Comparison of ENCODE assay signal across 12 cellular contexts in genomic region chr6:133099573-133099972, GRCh38.
DNase-seq lines count a peak whose midpoint lies in the region; ATAC-seq and TF ChIP-seq lines count a peak whose summit lies in the region.
"Had no signal": no experiment of that assay in that cellular context is flagged by ENCODE, and none has a peak within 500 bp of the region (broad histone marks: within the 10 kb centered on the region; RNA-seq: fewer than 3 reads in every experiment).

No MANE protein-coding gene starts in this region.

- H2AFZ ChIP-seq in IMR-90 (replicated peaks; ENCODE audit: low read length, poor library complexity) (no peak overlapping the region), mesenchymal stem cell (ENCODE audit: low read depth, low read length) (no peak overlapping the region), hepatocyte (no peak overlapping the region)

- no peak overlapping the region for H3K4me3 ChIP-seq in BJ (ENCODE audit: low read depth, low read length)
- no peak overlapping the region for H3K4me3 ChIP-seq in IMR-90 (ENCODE audit: insufficient read depth, low read depth, low read length)
- H3K4me3 ChIP-seq in cardiac fibroblast (replicated peaks in 1 of 2; ENCODE audit: low read depth in 2 of 2, low read length in 2 of 2), result no peak overlapping the region
- no peak overlapping the region for H3K4me3 ChIP-seq in mesenchymal stem cell (ENCODE audit: insufficient read depth in 1 of 2, low read depth in 1 of 2, low read length in 2 of 2)
- H3K4me3 ChIP-seq in hepatocyte, result no peak overlapping the region

- H4K20me1 ChIP-seq in IMR-90 (ENCODE audit: insufficient read depth, low read length) (no peaks in the 10 kb centered on the region), hepatocyte (ENCODE audit: insufficient read depth, poor library complexity, severe bottlenecking) (no peaks in the 10 kb centered on the region)

- peak overlapping the region; percentile 29; the same call in 1 of the 2 replicates for H3K23ac ChIP-seq in IMR-90 (ENCODE audit: low read depth, low read length)
- H3K23ac ChIP-seq in mesenchymal stem cell (ENCODE audit: low read length in 2 of 2), result no peak overlapping the region

- H3K27ac ChIP-seq in IMR-90 (ENCODE audit: insufficient read depth, low read length) (peak overlapping the region; percentile 37; the same call in 1 of the 2 replicates), mesenchymal stem cell (ENCODE audit: low read length, poor library complexity, severe bottlenecking) (peak overlapping the region; percentile 54), hepatocyte (no peak overlapping the region)

- no peak overlapping the region for H2AK5ac ChIP-seq in IMR-90 (ENCODE audit: low read depth, low read length)
- no peak overlapping the region for H2AK5ac ChIP-seq in mesenchymal stem cell (ENCODE audit: low read length, severe bottlenecking)

- H3K9me3 ChIP-seq in IMR-90 (ENCODE audit: control insufficient read depth, insufficient read depth, low read length) (no peaks in the 10 kb centered on the region), mesenchymal stem cell (ENCODE audit: control insufficient read depth, low read length) (no peaks in the 10 kb centered on the region), hepatocyte (ENCODE audit: low read depth) (no peaks in the 10 kb centered on the region)

- no peak overlapping the region for H3K14ac ChIP-seq in IMR-90 (replicated peaks; ENCODE audit: low read depth, low read length)
- H3K14ac ChIP-seq in mesenchymal stem cell (ENCODE audit: low read length in 2 of 2), result no peak overlapping the region

- no peak for TF ChIP-seq RAD21 in IMR-90 (IDR thresholded peaks at IDR 0.05; ENCODE audit: low read length)

- no peak overlapping the region for H2AK9ac ChIP-seq in IMR-90 (replicated peaks; ENCODE audit: low read depth, low read length, poor library complexity)

- ATAC-seq in IMR-90 (ENCODE audit: low read depth), result peak; percentile 98
- ATAC-seq: natural killer cell treated with Interleukin-12 subunit alpha and Interleukin-12 subunit beta and Interleukin-15 and Interleukin-18, amount 100 ng/mL, for 72 hours had no signal

- H2BK20ac ChIP-seq in IMR-90 (ENCODE audit: low read depth, low read length), result peak overlapping the region; percentile 87; the same call in 1 of the 2 replicates

- intact Hi-C loops in IMR-90 (cut with micrococcal nuclease), result no loop called here

- H3K56ac ChIP-seq in IMR-90 (ENCODE audit: extremely low read depth, insufficient read depth, low read length), result 0 out of 2 replicates have a peak overlapping the region, but pooled peaks have one; percentile 64

- no peaks in the 10 kb centered on the region for H3K9me2 ChIP-seq in hepatocyte (replicated peaks; ENCODE audit: insufficient read depth)

- no peaks in the 10 kb centered on the region for H3K27me3 ChIP-seq in BJ (ENCODE audit: control insufficient read depth, insufficient read depth, low read length)
- no peaks in the 10 kb centered on the region for H3K27me3 ChIP-seq in IMR-90 (ENCODE audit: control insufficient read depth, insufficient read depth, low read length)
- no peaks in the 10 kb centered on the region for H3K27me3 ChIP-seq in mesenchymal stem cell (ENCODE audit: control insufficient read depth in 1 of 2, insufficient read depth in 1 of 2, low read length in 2 of 2)
- no peaks in the 10 kb centered on the region for H3K27me3 ChIP-seq in hepatocyte

- H4K8ac ChIP-seq in IMR-90 (ENCODE audit: low read depth in 2 of 2, low read length in 2 of 2) (peak overlapping the region; percentile 44 to 81; a peak in 1 of 4 replicates), mesenchymal stem cell (ENCODE audit: low read length) (no peak overlapping the region)

- H3K79me2 ChIP-seq in hepatocyte, result no peaks in the 10 kb centered on the region

- H3K4ac ChIP-seq in IMR-90 (ENCODE audit: low read depth, low read length) (peak overlapping the region; percentile 35; the same call in 1 of the 2 replicates), mesenchymal stem cell (ENCODE audit: low read depth in 1 of 2, low read length in 2 of 2) (no peak overlapping the region)

- H3K36me3 ChIP-seq in BJ (ENCODE audit: control insufficient read depth, insufficient read depth, low read length) (no peaks in the 10 kb centered on the region), IMR-90 (ENCODE audit: control insufficient read depth, insufficient read depth, low read length) (no peaks in the 10 kb centered on the region), mesenchymal stem cell (ENCODE audit: control insufficient read depth in 1 of 2, insufficient read depth in 2 of 2, low read depth in 1 of 2, low read length in 2 of 2) (no peaks in the 10 kb centered on the region), hepatocyte (replicated peaks; ENCODE audit: insufficient read depth, low read depth) (no peaks in the 10 kb centered on the region)

- DNase-seq in BJ (ENCODE audit: low read depth), result peak; percentile 87
- DNase-seq in IMR-90, result peak; percentile 98
- DNase-seq in cardiac fibroblast (ENCODE audit: low read depth in 2 of 2), result peak; percentile 56 to 78
- DNase-seq in mesenchymal stem cell, result peak; percentile 96
- no peak for DNase-seq in hepatocyte (ENCODE audit: low spot score)
- DNase-seq in retina, result no peak
- DNase-seq in ureter (ENCODE audit: low spot score), result no peak
- DNase-seq in NCI-H146 treated with DMSO at 0.1 percent for 48 hours (lab: John Stamatoyannopoulos, UW; ENCODE audit: unreplicated experiment), result no peak
- DNase-seq: head of caudate nucleus; stimulated activated CD4-positive, alpha-beta T cell treated with anti-CD3 and anti-CD28 coated beads, Interleukin-4, amount 100 ng/mL, for 24 hours; substantia nigra had no signal

- no peak overlapping the region; the same call in 1 of the 2 replicates for H4K5ac ChIP-seq in IMR-90 (ENCODE audit: low read depth, low read length)

- H3K9ac ChIP-seq in IMR-90 (ENCODE audit: low read depth, low read length), result no peak overlapping the region
- H3K9ac ChIP-seq in mesenchymal stem cell (ENCODE audit: low read length), result peak overlapping the region; percentile 58

- POLR2A ChIA-PET in BJ (lab: Charles Lee), result no interaction called here
- POLR2A ChIA-PET in IMR-90 (lab: Charles Lee; ENCODE audit: unreplicated experiment), result no interaction called here

- H3K18ac ChIP-seq in IMR-90 (ENCODE audit: low read depth, low read length), result peak overlapping the region; percentile 5; the same call in 1 of the 2 replicates
- H3K18ac ChIP-seq in mesenchymal stem cell (ENCODE audit: low read depth in 1 of 2, low read length in 2 of 2), result no peak overlapping the region

- peak overlapping the region; percentile 86 for H2BK120ac ChIP-seq in IMR-90 (ENCODE audit: low read depth, low read length)
- H2BK120ac ChIP-seq in mesenchymal stem cell (ENCODE audit: low read depth, low read length), result no peak overlapping the region

- H2BK12ac ChIP-seq in mesenchymal stem cell (ENCODE audit: low read length in 2 of 2), result no peak overlapping the region

- in situ Hi-C loops in IMR-90 (cut with MboI; ENCODE audit: low sequenced_read_pairs), result no loop called here

- no peak for TF ChIP-seq POLR2A in IMR-90 (IDR thresholded peaks at IDR 0.05; ENCODE audit: low read depth, low read length)

- H3K79me1 ChIP-seq in IMR-90 (ENCODE audit: low read depth in 1 of 2, low read length in 2 of 2) (no peaks in the 10 kb centered on the region), mesenchymal stem cell (replicated peaks; ENCODE audit: low read length, poor library complexity, severe bottlenecking) (no peaks in the 10 kb centered on the region)

- peak overlapping the region; percentile 93; the same call in 1 of the 3 replicates for H2BK15ac ChIP-seq in IMR-90 (ENCODE audit: low read depth, low read length)
- H2BK15ac ChIP-seq in mesenchymal stem cell (ENCODE audit: low read depth, poor library complexity, severe bottlenecking), result no peak overlapping the region

- H4K91ac ChIP-seq in IMR-90 (ENCODE audit: insufficient read depth, low read depth, low read length) (peak overlapping the region; percentile 82), mesenchymal stem cell (ENCODE audit: low read length) (no peak overlapping the region)

- dilution Hi-C loops in IMR-90 (cut with HindIII; ENCODE audit: low sequenced_read_pairs, unreplicated experiment), result no loop called here

- peak overlapping the region; percentile 43 for H3K4me2 ChIP-seq in IMR-90 (ENCODE audit: low read depth, low read length)
- H3K4me2 ChIP-seq in mesenchymal stem cell (ENCODE audit: low read length, poor library complexity, severe bottlenecking), result no peak overlapping the region
- H3K4me2 ChIP-seq in hepatocyte, result no peak overlapping the region

- CTCF ChIA-PET in BJ (lab: Yijun Ruan, JAX) (no interaction called here), IMR-90 (lab: Yijun Ruan, JAX) (interaction anchor here (0.9 kb wide), 1 partner anchor 14 kb away, joined by 3 read pairs; no protein-coding TSS in a partner anchor)

- BruUV-seq in IMR-90 (replicated peaks; lab: Mats Ljungman, UMichigan), result no TSS peak

- H2BK5ac ChIP-seq in IMR-90 (ENCODE audit: low read depth, low read length, poor library complexity, severe bottlenecking) (peak overlapping the region; percentile 91), mesenchymal stem cell (ENCODE audit: low read depth, low read length, poor library complexity, severe bottlenecking) (no peak overlapping the region)

- no peaks in the 10 kb centered on the region for H3K9me1 ChIP-seq in IMR-90 (ENCODE audit: insufficient read depth, low read length)

- H3K4me1 ChIP-seq in IMR-90 (ENCODE audit: control insufficient read depth, insufficient read depth, low read length) (peaks cover 4% of the 10 kb centered on the region; the same call in 1 of the 2 replicates), mesenchymal stem cell (ENCODE audit: control insufficient read depth, insufficient read depth, low read depth, low read length) (no peaks in the 10 kb centered on the region), hepatocyte (ENCODE audit: insufficient read depth) (no peaks in the 10 kb centered on the region)

- TF ChIP-seq CTCF in BJ (IDR thresholded peaks at IDR 0.05; ENCODE audit: insufficient read depth, low read depth, low read length) (no peak), IMR-90 (conservative IDR thresholded peaks at IDR 0.05; ENCODE audit: low read depth, low read length) (no peak), cardiac fibroblast (IDR thresholded peaks at IDR 0.05; ENCODE audit: low read depth, low read length) (no peak), hepatocyte (IDR thresholded peaks at IDR 0.05; ENCODE audit: poor library complexity) (no peak)

TF ChIP-seq in IMR-90, 13 proteins besides CTCF, POLR2A, EP300 and RAD21 (continues in another document):
- peak; percentile 54; the same call in 1 of the 2 replicates for TF ChIP-seq FOS (IDR thresholded peaks at IDR 0.05; ENCODE audit: low read depth, low read length)
- TF ChIP-seq MAZ (IDR thresholded peaks at IDR 0.05; ENCODE audit: borderline replicate concordance, low read depth, low read length), result no peak
- no peak for TF ChIP-seq RFX5 (IDR thresholded peaks at IDR 0.05; ENCODE audit: low read depth, low read length)
- TF ChIP-seq MAFK (IDR thresholded peaks at IDR 0.05; ENCODE audit: low read depth, low read length), result no peak
- TF ChIP-seq CEBPB (IDR thresholded peaks at IDR 0.05; ENCODE audit: low read depth, low read length), result peak; percentile 97

Comparison
In these comparisons a context has a peak if more than half of its experiments do, and no peak if none do; other contexts are left out.
1. DNase-seq: peak in BJ (single experiment), IMR-90 (single experiment), cardiac fibroblast (2 of 2) and mesenchymal stem cell (single experiment); none in hepatocyte (single experiment), retina (single experiment), ureter (single experiment) and NCI-H146 treated with DMSO at 0.1 percent for 48 hours (single experiment).